20 cellular contexts compared by ENCODE assay signal in the genomic region with DNA sequence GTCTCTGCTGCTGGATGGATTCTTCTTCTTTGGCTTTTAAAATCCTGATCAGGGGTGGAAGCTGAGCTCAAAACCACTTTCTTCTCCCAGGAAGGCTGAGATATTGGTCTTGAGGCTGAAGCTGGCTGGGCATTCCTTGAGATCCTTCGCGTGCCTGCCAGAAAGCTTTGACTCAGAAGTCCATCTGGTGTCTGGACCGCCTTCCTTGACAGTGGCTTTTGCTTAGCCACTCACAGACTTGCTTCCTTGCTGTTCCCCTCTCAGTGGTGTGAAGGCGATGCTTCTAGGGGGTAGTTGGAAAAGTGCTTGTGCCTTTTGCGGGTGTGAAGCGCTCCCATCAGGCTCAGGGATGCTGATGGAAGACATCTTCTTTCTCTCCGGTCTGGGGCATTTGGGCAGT. TPM values are rescaled to one million over a fixed set of nuclear protein-coding genes. Genes with fewer than 3 reads are reported as not detected.
A peak's percentile ranks its signal among the peaks of the same experiment; 100 is the strongest.
DNase-seq lines count a peak whose midpoint lies in the region; ATAC-seq, FAIRE-seq and TF ChIP-seq lines count a peak whose summit lies in the region.
"Had no signal": no experiment of that assay in that cellular context is flagged by ENCODE, and none has a peak within 500 bp of the region (broad histone marks: within the 10 kb centered on the region; RNA-seq: fewer than 3 reads in every experiment).

No MANE protein-coding gene starts in this region.

- H3K4me3 ChIP-seq in right atrium auricular region (no peak overlapping the region), PC-9 (no peak overlapping the region)
- H3K4me3 ChIP-seq: GM12878, tibial nerve had no signal

- peaks cover 61% of the 10 kb centered on the region for H3K36me3 ChIP-seq in right atrium auricular region
- H3K36me3 ChIP-seq in PC-9 (ENCODE audit: low read depth) = peaks cover 3% of the 10 kb centered on the region; the same call in 1 of the 2 replicates
- H3K36me3 ChIP-seq: tibial nerve had no signal

- no peak for TF ChIP-seq CTCF in right atrium auricular region (IDR thresholded peaks at IDR 0.05)
- TF ChIP-seq CTCF in PC-9 (conservative IDR thresholded peaks at IDR 0.05) = no peak

- H3K4me1 ChIP-seq in right atrium auricular region (peaks cover 0 to 77% of the 10 kb centered on the region in 2 donors), PC-9 (replicated peaks; ENCODE audit: insufficient read depth) (peaks cover 5% of the 10 kb centered on the region; the same call in 1 of the 2 replicates)
- H3K4me1 ChIP-seq: parathyroid adenoma had no signal

- H3F3A ChIP-seq in PC-9 (ENCODE audit: insufficient read depth, low read depth) = no peaks in the 10 kb centered on the region

- CTCF ChIA-PET in PC-9 (lab: Charles Lee) = no interaction called here

- ATAC-seq in Right ventricle myocardium superior (ENCODE audit: poor library complexity) (no peak), GM19463 (IDR thresholded peaks at IDR 0.05; ENCODE audit: unreplicated experiment) (no peak)
- ATAC-seq: GM12878, HepG2 had no signal

- no peaks in the 10 kb centered on the region for H4K20me1 ChIP-seq in PC-9 (ENCODE audit: insufficient read depth)

- FAIRE-seq in GM19239 (lab: Jason Lieb, UNC) = no peak
- FAIRE-seq: GM12878, HepG2 had no signal

- POLR2A ChIA-PET in PC-9 (lab: Charles Lee; ENCODE audit: unreplicated experiment) = no interaction called here

- H3K27me3 ChIP-seq in right atrium auricular region (no peaks in the 10 kb centered on the region), PC-9 (ENCODE audit: insufficient read depth, low read depth) (no peaks in the 10 kb centered on the region)
- H3K27me3 ChIP-seq: tibial nerve had no signal

- no peaks in the 10 kb centered on the region for H3K9me2 ChIP-seq in PC-9 (ENCODE audit: insufficient read depth)

- H3K9me3 ChIP-seq in right atrium auricular region (no peaks in the 10 kb centered on the region), PC-9 (ENCODE audit: insufficient read depth, low read depth) (no peaks in the 10 kb centered on the region)
- H3K9me3 ChIP-seq: tibial nerve had no signal

- H3K27ac ChIP-seq in right atrium auricular region (peak overlapping the region; percentile 61 to 77), PC-9 (no peak overlapping the region)
- H3K27ac ChIP-seq: parathyroid adenoma had no signal

- DNase-seq in right atrium auricular region (ENCODE audit: low spot score) = no peak
- no peak for DNase-seq in Right ventricle myocardium superior
- DNase-seq in astrocyte of the hippocampus (ENCODE audit: low read depth, low spot score) = peak; percentile 46
- peak; percentile 44 for DNase-seq in iris pigment epithelial cell (ENCODE audit: low read depth)
- DNase-seq in PC-9 = no peak
- no peak for DNase-seq in GM19239 (ENCODE audit: insufficient read length, low spot score)
- no peak for DNase-seq in NCI-H187 (lab: John Stamatoyannopoulos, UW)
- DNase-seq: activated B cell treated with CpG ODN at 0.5 μM for 24 hours; activated T-cell treated with anti-CD3 and anti-CD28 coated beads for 4 hours; amniotic stem cell; effector CD4-positive, alpha-beta T cell; hypothalamus; mammary epithelial cell; NCI-H1105; NCI-H2227 treated with DMSO at 0.1 percent for 48 hours had no signal

- BruUV-seq in PC-9 (replicated peaks; lab: Mats Ljungman, UMichigan) = no TSS peak

- no peak overlapping the region for H2AFZ ChIP-seq in PC-9
- H2AFZ ChIP-seq: parathyroid adenoma had no signal

- H3K79me2 ChIP-seq in PC-9 (ENCODE audit: low read depth) = no peaks in the 10 kb centered on the region
- H3K79me2 ChIP-seq: parathyroid adenoma had no signal

- no peak overlapping the region for H3K4me2 ChIP-seq in PC-9

- intact Hi-C loops in Right ventricle myocardium superior (cut with DNase I) (loop anchor here (5.0 kb wide), 1 partner anchor 68 kb away; no protein-coding TSS in a partner anchor), PC-9 (cut with micrococcal nuclease; ENCODE audit: unreplicated experiment) (no loop called here)

RNA-seq across cellular contexts. Expression of gene RGS3, which starts 45.9 kb away (rescaled TPM):
- total RNA-seq in right atrium auricular region (100 to 1,000 TPM; 112 to 184 TPM), Right ventricle myocardium superior (138 TPM), PC-9 (2021) (61.8 and 75.8 TPM in 2 replicates)

Comparison
In these comparisons a context has a peak if more than half of its experiments do, and no peak if none do; other contexts are left out.
1. DNase-seq: peak in astrocyte of the hippocampus (single experiment) and iris pigment epithelial cell (single experiment); none in right atrium auricular region (single experiment), Right ventricle myocardium superior (single experiment), PC-9 (0 of 2), GM19239 (single experiment) and NCI-H187 (0 of 2).